8 cellular contexts compared by ENCODE assay signal in genomic region chr11:62546937-62547625, GRCh38. TPM values are rescaled to one million over a fixed set of nuclear protein-coding genes. Genes with fewer than 3 reads are reported as not detected.
A peak's percentile ranks its signal among the peaks of the same experiment; 100 is the strongest.
DNase-seq lines count a peak whose midpoint lies in the region; ATAC-seq and TF ChIP-seq lines count a peak whose summit lies in the region.

No MANE protein-coding gene starts in this region.

- no TSS peak for BruUV-seq in Calu3 (replicated peaks; lab: Mats Ljungman, UMichigan)
- no TSS peak for BruUV-seq in Panc1 (replicated peaks; lab: Mats Ljungman, UMichigan)

- TF ChIP-seq CTCF in Calu3 (IDR thresholded peaks at IDR 0.05; ENCODE audit: unreplicated experiment) (no peak), Panc1 (IDR thresholded peaks at IDR 0.05) (no peak), endothelial cell (IDR thresholded peaks at IDR 0.05; ENCODE audit: unreplicated experiment) (no peak)

- no peaks in the 10 kb centered on the region for H3K27me3 Mint-ChIP-seq in Calu3 (ENCODE audit: unreplicated experiment)
- peaks cover 35% of the 10 kb centered on the region for H3K27me3 Mint-ChIP-seq in endothelial cell (ENCODE audit: unreplicated experiment)
- peaks cover 0 to 15% (median 0%) of the 10 kb centered on the region in 5 donors for H3K27me3 Mint-ChIP-seq in naive thymus-derived CD4-positive, alpha-beta T cell

- CTCF ChIA-PET in Calu3 (lab: Charles Lee) (interaction anchor here (0.5 to 6.8 kb wide), 7 partner anchors 13 to 1570 kb away, joined by 3 to 86 read pairs (median 4); no protein-coding TSS in a partner anchor), Panc1 (lab: Charles Lee) (no interaction called here)
- CTCF ChIA-PET in naive thymus-derived CD4-positive, alpha-beta T cell (lab: Charles Lee), result interaction anchor here (0.7 to 2.8 kb wide), 3 partner anchors 10 to 122 kb away, joined by 3 to 12 read pairs (median 4); no protein-coding TSS in a partner anchor

- DNase-seq in Calu3 (peak; percentile 35), Panc1 (ENCODE audit: low read depth, low spot score) (no peak), endothelial cell (ENCODE audit: low spot score) (no peak), NCI-H2196 (lab: John Stamatoyannopoulos, UW; ENCODE audit: unreplicated experiment) (no peak), NCI-H446 treated with DMSO at 0.1 percent for 48 hours (lab: John Stamatoyannopoulos, UW) (no peak)
- DNase-seq in naive thymus-derived CD4-positive, alpha-beta T cell, result no peak

- in situ Hi-C loops in Panc1 (cut with HindIII; ENCODE audit: low pct_unique_long_range_greater_than_20kb, low sequenced_read_pairs), result no loop called here

- peaks cover 44% of the 10 kb centered on the region for H3K4me1 Mint-ChIP-seq in Calu3 (ENCODE audit: low read depth, unreplicated experiment)
- H3K4me1 Mint-ChIP-seq in endothelial cell (ENCODE audit: unreplicated experiment), result peaks cover 17% of the 10 kb centered on the region
- H3K4me1 Mint-ChIP-seq in naive thymus-derived CD4-positive, alpha-beta T cell, result peaks cover 36 to 78% (median 66%) of the 10 kb centered on the region in 7 donors

- H3K4me3 ChIP-seq in Panc1 (ENCODE audit: low read depth in 2 of 2, low read length in 2 of 2), result peak overlapping the region; percentile 80 to 98
- peak overlapping the region; percentile 87 for H3K4me3 ChIP-seq in naive thymus-derived CD4-positive, alpha-beta T cell (ENCODE audit: low read length)

- H3K36me3 ChIP-seq in Panc1 (ENCODE audit: control insufficient read depth, insufficient read depth, low read length), result peaks cover 6% of the 10 kb centered on the region; the same call in 1 of the 2 replicates
- H3K36me3 ChIP-seq in naive thymus-derived CD4-positive, alpha-beta T cell (ENCODE audit: control insufficient read depth in 2 of 3, insufficient read depth in 3 of 3, low read length in 3 of 3), result peaks cover 0 to 9% (median 0%) of the 10 kb centered on the region in 3 experiments

- no peaks in the 10 kb centered on the region for H3K9me3 ChIP-seq in Panc1 (ENCODE audit: control insufficient read depth, insufficient read depth, low read depth, low read length)
- H3K9me3 ChIP-seq in naive thymus-derived CD4-positive, alpha-beta T cell (ENCODE audit: control insufficient read depth in 2 of 3, low read length in 3 of 3), result no peaks in the 10 kb centered on the region

- H3K36me3 Mint-ChIP-seq in Calu3 (ENCODE audit: insufficient read depth, unreplicated experiment) (peaks cover 76% of the 10 kb centered on the region), endothelial cell (ENCODE audit: low read depth, unreplicated experiment) (peaks cover 3% of the 10 kb centered on the region)
- peaks cover 0 to 5% (median 0%) of the 10 kb centered on the region in 5 donors for H3K36me3 Mint-ChIP-seq in naive thymus-derived CD4-positive, alpha-beta T cell

- POLR2A ChIA-PET in Panc1 (lab: Charles Lee), result interaction anchor here (0.6 to 1.2 kb wide), 7 partner anchors 10 to 117 kb away, joined by 3 to 7 read pairs (median 5); partner anchors contain the start of genes EEF1G and TUT1
- POLR2A ChIA-PET in naive thymus-derived CD4-positive, alpha-beta T cell (lab: Charles Lee), result interaction anchor here (0.5 to 6.3 kb wide), 4 partner anchors 12 to 275 kb away, joined by 3 to 57 read pairs (median 5); no protein-coding TSS in a partner anchor

- ATAC-seq in Panc1, result peak; percentile 19
- ATAC-seq in naive thymus-derived CD4-positive, alpha-beta T cell, result no peak
- ATAC-seq in HG03135 (IDR thresholded peaks at IDR 0.05; ENCODE audit: unreplicated experiment), result no peak
- no peak for ATAC-seq in GM21529 (IDR thresholded peaks at IDR 0.05; ENCODE audit: unreplicated experiment)

- intact Hi-C loops in Calu3 (cut with micrococcal nuclease; ENCODE audit: unreplicated experiment), result loop anchor here (2.0 kb wide), 1 partner anchor 14 kb away; no protein-coding TSS in a partner anchor
- intact Hi-C loops in Panc1 (cut with micrococcal nuclease; ENCODE audit: unreplicated experiment), result loop anchor here (10.0 kb wide), 1 partner anchor 152 kb away; no protein-coding TSS in a partner anchor
- intact Hi-C loops in naive thymus-derived CD4-positive, alpha-beta T cell (cut with micrococcal nuclease), result loop anchor here (1.0 to 5.0 kb wide), 4 partner anchors 8 to 580 kb away; partner anchors contain the start of gene FTH1 (in 1 of the 2)

- H3K27me3 ChIP-seq in Panc1 (ENCODE audit: control insufficient read depth, insufficient read depth, low read length), result no peaks in the 10 kb centered on the region
- no peaks in the 10 kb centered on the region for H3K27me3 ChIP-seq in naive thymus-derived CD4-positive, alpha-beta T cell (ENCODE audit: control insufficient read depth in 2 of 2, insufficient read depth in 2 of 2, low read length in 2 of 2)

- peak overlapping the region; percentile 94 for H3K27ac Mint-ChIP-seq in Calu3 (ENCODE audit: unreplicated experiment)
- H3K27ac Mint-ChIP-seq in endothelial cell (ENCODE audit: unreplicated experiment), result peak overlapping the region; percentile 36
- peak overlapping the region; percentile 51 to 98 (median 84) for H3K27ac Mint-ChIP-seq in naive thymus-derived CD4-positive, alpha-beta T cell

- no peaks in the 10 kb centered on the region for H3K9me3 Mint-ChIP-seq in Calu3 (ENCODE audit: low read depth, unreplicated experiment)
- no peaks in the 10 kb centered on the region for H3K9me3 Mint-ChIP-seq in endothelial cell (ENCODE audit: unreplicated experiment)
- H3K9me3 Mint-ChIP-seq in naive thymus-derived CD4-positive, alpha-beta T cell, result peaks cover 0 to 5% (median 0%) of the 10 kb centered on the region in 11 donors

- H3K4me1 ChIP-seq in Panc1 (ENCODE audit: control insufficient read depth, insufficient read depth, low read length), result peaks cover 38% of the 10 kb centered on the region
- peaks cover 34 to 42% of the 10 kb centered on the region in 2 donors for H3K4me1 ChIP-seq in naive thymus-derived CD4-positive, alpha-beta T cell (ENCODE audit: control insufficient read depth in 2 of 2, insufficient read depth in 2 of 2, low read length in 2 of 2)

- H3K4me3 Mint-ChIP-seq in Calu3 (ENCODE audit: low read depth, unreplicated experiment), result peak overlapping the region; percentile 100
- peak overlapping the region; percentile 85 for H3K4me3 Mint-ChIP-seq in endothelial cell (ENCODE audit: unreplicated experiment)
- peak overlapping the region; percentile 52 to 100 (median 88) for H3K4me3 Mint-ChIP-seq in naive thymus-derived CD4-positive, alpha-beta T cell

- peak overlapping the region; percentile 91 for H3K27ac ChIP-seq in Panc1 (ENCODE audit: low read length)
- peak overlapping the region; percentile 84 for H3K27ac ChIP-seq in naive thymus-derived CD4-positive, alpha-beta T cell (ENCODE audit: low read depth, low read length)

RNA-seq across cellular contexts. Expression of gene AHNAK, which starts 0.5 kb away (rescaled TPM):
- total RNA-seq in Calu3 (2022) (246 and 253 TPM in 2 replicates), Panc1 (2021; ENCODE audit: unreplicated experiment) (844 TPM), endothelial cell (ENCODE audit: unreplicated experiment) (136 TPM)
- polyA plus RNA-seq in Panc1 (2012; ENCODE audit: insufficient read length), result 355 TPM
- total RNA-seq in naive thymus-derived CD4-positive, alpha-beta T cell, result 100 to 1,000 TPM; 174 to 622 (median 243) TPM
- 1 to 10 TPM; 6.7 to 7.7 TPM for polyA plus RNA-seq in naive thymus-derived CD4-positive, alpha-beta T cell

RNA-seq across cellular contexts. Expression of gene EEF1G, which starts 26.6 kb away (rescaled TPM):
- total RNA-seq in Calu3 (2022), result 970 and 1,189 TPM in 2 replicates
- 1,119 TPM for total RNA-seq in Panc1 (2021; ENCODE audit: unreplicated experiment)
- polyA plus RNA-seq in Panc1 (2012; ENCODE audit: insufficient read length), result 1,553 TPM
- 1,951 TPM for total RNA-seq in endothelial cell (ENCODE audit: unreplicated experiment)
- 1,000 to 10,000 TPM; 1,186 to 2,550 (median 2,338) TPM for total RNA-seq in naive thymus-derived CD4-positive, alpha-beta T cell
- 1,000 to 10,000 TPM; 2,027 to 2,354 TPM for polyA plus RNA-seq in naive thymus-derived CD4-positive, alpha-beta T cell

RNA-seq across cellular contexts. Expression of gene TUT1, which starts 44.2 kb away (rescaled TPM):
- total RNA-seq in Calu3 (2022) (21.9 and 26.3 TPM in 2 replicates), Panc1 (2021; ENCODE audit: unreplicated experiment) (19.9 TPM), endothelial cell (ENCODE audit: unreplicated experiment) (21.2 TPM)
- polyA plus RNA-seq in Panc1 (2012; ENCODE audit: insufficient read length), result 21.9 TPM
- total RNA-seq in naive thymus-derived CD4-positive, alpha-beta T cell, result 10 to 100 TPM; 34.5 to 54.6 (median 37.4) TPM
- polyA plus RNA-seq in naive thymus-derived CD4-positive, alpha-beta T cell, result 10 to 100 TPM; 20.2 to 25.4 TPM

RNA-seq across cellular contexts. Expression of gene MTA2, which starts 54.6 kb away (rescaled TPM):
- total RNA-seq in Calu3 (2022) (90.4 and 97.2 TPM in 2 replicates), Panc1 (2021; ENCODE audit: unreplicated experiment) (163 TPM), endothelial cell (ENCODE audit: unreplicated experiment) (157 TPM)
- 129 TPM for polyA plus RNA-seq in Panc1 (2012; ENCODE audit: insufficient read length)
- 100 to 1,000 TPM; 134 to 238 (median 199) TPM for total RNA-seq in naive thymus-derived CD4-positive, alpha-beta T cell
- 10 to 100 TPM; 25.6 to 46.4 TPM for polyA plus RNA-seq in naive thymus-derived CD4-positive, alpha-beta T cell

Comparison
In these comparisons a context has a peak if more than half of its experiments do, and no peak if none do; other contexts are left out.
1. H3K27ac Mint-ChIP-seq: peak in every context shown above with its lines; median percentile 94 in Calu3; 84 in naive thymus-derived CD4-positive, alpha-beta T cell; 36 in endothelial cell.